Comparison of ENCODE assay signal across 20 cellular contexts in genomic region chr7:140005341-140005740, GRCh38. TPM values are rescaled to one million over a fixed set of nuclear protein-coding genes. Genes with fewer than 3 reads are reported as not detected.
"Had no signal": no experiment of that assay in that cellular context is flagged by ENCODE, and none has a peak within 500 bp of the region (broad histone marks: within the 10 kb centered on the region; RNA-seq: fewer than 3 reads in every experiment).

No MANE protein-coding gene starts in this region.

- H3K4me3 ChIP-seq: left lung, lower lobe of right lung, ovary, prostate gland, smooth muscle cell, tibial nerve, vagina had no signal

- H3K4me1 ChIP-seq: left lung, lower lobe of right lung, prostate gland, tibial nerve, vagina had no signal

- H3K27ac ChIP-seq: left lung, lower lobe of right lung, ovary, prostate gland, tibial nerve, vagina had no signal

- DNase-seq: hippocampal formation; immature natural killer cell; left lung; lower lobe of right lung; mammary epithelial cell; naive thymus-derived CD4-positive, alpha-beta T cell; ovary; retina; stimulated activated CD4-positive, alpha-beta T cell treated with anti-CD3 and anti-CD28 coated beads, Interleukin-12 subunit alpha, Interleukin-12 subunit beta, amount 100 ng/mL, for 4 hours; stimulated activated CD4-positive, alpha-beta T cell treated with anti-CD3 and anti-CD28 coated beads, Interleukin-15, amount 100 ng/mL, for 24 hours; stimulated activated CD4-positive, alpha-beta T cell treated with anti-CD3 and anti-CD28 coated beads, Interleukin-2, amount 100 ng/mL, for 24 hours; stimulated activated CD4-positive, alpha-beta T cell treated with anti-CD3 and anti-CD28 coated beads, Interleukin-4, amount 100 ng/mL, for 1 hour; stimulated activated naive CD4-positive, alpha-beta T cell had no signal

- ATAC-seq: lower lobe of right lung; naive thymus-derived CD4-positive, alpha-beta T cell; natural killer cell treated with Interleukin-12 subunit alpha and Interleukin-12 subunit beta and Interleukin-15 and Interleukin-18, amount 100 ng/mL, for 72 hours; sciatic nerve had no signal

- H3K9me3 ChIP-seq: left lung, lower lobe of right lung, ovary, prostate gland, tibial nerve, vagina had no signal

- H3K36me3 ChIP-seq: ovary, prostate gland, tibial nerve, vagina had no signal

- H3K27me3 ChIP-seq: left lung, ovary, tibial nerve, vagina had no signal

RNA-seq across cellular contexts. Expression of gene PARP12, which starts 57.4 kb away (rescaled TPM):
- polyA plus RNA-seq: neural cell had no signal
